Comparison of ENCODE assay signal across 20 cellular contexts in the genomic region with DNA sequence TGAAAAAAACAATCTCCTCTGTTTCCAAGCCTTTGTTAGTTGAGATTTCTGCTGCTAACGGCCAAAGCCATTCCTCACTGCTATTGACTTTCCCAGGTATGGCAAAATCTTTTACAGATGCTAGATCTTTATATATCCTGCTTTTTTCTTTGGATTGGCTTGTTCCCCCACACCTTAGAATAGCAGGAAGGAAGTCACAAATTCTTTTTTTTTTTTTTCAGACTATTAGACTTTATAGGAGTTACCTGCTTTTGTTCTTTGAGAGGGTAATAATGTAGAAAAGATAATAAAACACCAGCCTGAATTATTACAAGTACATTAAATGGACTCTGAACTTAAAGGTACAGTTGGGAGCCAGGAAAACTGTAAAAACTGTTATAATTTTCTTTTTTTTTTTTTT. TPM values are rescaled to one million over a fixed set of nuclear protein-coding genes. Genes with fewer than 3 reads are reported as not detected.
DNase-seq lines count a peak whose midpoint lies in the region; ATAC-seq, FAIRE-seq and TF ChIP-seq lines count a peak whose summit lies in the region.
"Had no signal": no experiment of that assay in that cellular context is flagged by ENCODE, and none has a peak within 500 bp of the region (broad histone marks: within the 10 kb centered on the region; RNA-seq: fewer than 3 reads in every experiment).

No MANE protein-coding gene starts in this region.

- H3K4me1 ChIP-seq in pancreas = no peaks in the 10 kb centered on the region
- H3K4me1 ChIP-seq in adrenal gland (replicated peaks in 1 of 2) = no peaks in the 10 kb centered on the region

- ATAC-seq in left colon (peak; percentile 85), pancreas (no peak), GM18520 (IDR thresholded peaks at IDR 0.05; ENCODE audit: unreplicated experiment) (no peak)
- ATAC-seq: CD8-positive, alpha-beta T cell; GM12878; HCT116 had no signal

- TF ChIP-seq CTCF in VCaP (conservative IDR thresholded peaks at IDR 0.05) (no peak), pancreas (IDR thresholded peaks at IDR 0.05) (no peak), adrenal gland (IDR thresholded peaks at IDR 0.05) (no peak)

- H3K9me3 ChIP-seq in pancreas (no peaks in the 10 kb centered on the region), adrenal gland (replicated peaks in 1 of 3) (no peaks in the 10 kb centered on the region)
- H3K9me3 ChIP-seq: Caco-2 had no signal

- TF ChIP-seq POLR2A in adrenal gland (IDR thresholded peaks at IDR 0.05) (no peak), GM12891 (IDR thresholded peaks at IDR 0.05; ENCODE audit: low read depth, low read length) (no peak)

- intact Hi-C loops in left colon (cut with DNase I, micrococcal nuclease) = loop anchor here in 1 of 2 donors (10.0 kb wide), 2 partner anchors 273 to 353 kb away; a partner anchor contains a TSS
- intact Hi-C loops in pancreas (cut with DNase I) = no loop called here
- intact Hi-C loops in adrenal gland (cut with DNase I) = loop anchor here in 1 of 2 donors (10.0 kb wide), 1 partner anchor 363 kb away; no protein-coding TSS in a partner anchor

- H3K27ac ChIP-seq in VCaP (peak overlapping the region; percentile 47; the same call in 1 of the 2 replicates), pancreas (no peak overlapping the region), adrenal gland (no peak overlapping the region)
- H3K27ac ChIP-seq: GM23248 had no signal

- WGBS in pancreas, 2 donors = 64 to 78% methylated on average over 1 of the region's 1 CpG
- WGBS in adrenal gland, 4 donors = 75 to 83% (median 78%) methylated on average over 1 of the region's 1 CpG

- DNase-seq in left colon = no peak
- no peak for DNase-seq in pancreas
- DNase-seq in DMS114 treated with DMSO at 0.1 percent for 48 hours (lab: John Stamatoyannopoulos, UW; ENCODE audit: unreplicated experiment) = no peak
- no peak for DNase-seq in adrenal gland
- DNase-seq in GM12891 (ENCODE audit: insufficient read length, low spot score) = no peak
- DNase-seq: C1 segment of cervical spinal cord; Caco-2; CD8-positive, alpha-beta T cell; DMS79; EL; GDM1; GM23248; H9 had no signal

- H3K36me3 ChIP-seq in pancreas (no peaks in the 10 kb centered on the region), adrenal gland (replicated peaks in 1 of 2) (no peaks in the 10 kb centered on the region)

- H3K4me3 ChIP-seq in pancreas (no peak overlapping the region), adrenal gland (no peak overlapping the region)
- H3K4me3 ChIP-seq: GM12878, GM23248 had no signal

- FAIRE-seq in pancreas (lab: Jason Lieb, UNC) (peak; percentile 66), GM12891 (lab: Jason Lieb, UNC) (no peak)
- FAIRE-seq: GM12878, GM18507, GM19239, H1 had no signal

- H3K27me3 ChIP-seq in pancreas = no peaks in the 10 kb centered on the region
- peaks cover 4% of the 10 kb centered on the region for H3K27me3 ChIP-seq in adrenal gland

TF ChIP-seq in GM12891, 5 proteins besides CTCF, POLR2A, EP300 and RAD21:
- TF ChIP-seq SPI1 (IDR thresholded peaks at IDR 0.05; ENCODE audit: low read depth, low read length) (no peak), POU2F2 (IDR thresholded peaks at IDR 0.05; ENCODE audit: low read depth, low read length) (no peak), PAX5 (IDR thresholded peaks at IDR 0.05; ENCODE audit: insufficient read depth, low read length, severe bottlenecking) (no peak), TAF1 (IDR thresholded peaks at IDR 0.05; ENCODE audit: low read depth, low read length) (no peak), POLR2AphosphoS5 (IDR thresholded peaks at IDR 0.05; ENCODE audit: low read depth, low read length) (no peak)

RNA-seq across cellular contexts. Expression of a gene that starts 24.2 kb away (rescaled TPM):
- total RNA-seq in left colon = 10 to 100 TPM; 46.3 to 49.8 TPM
- total RNA-seq in pancreas = 10 to 100 TPM; 19.0 to 24.9 (median 21.6) TPM
- 10 to 100 TPM; 35.7 to 49.3 TPM for polyA plus RNA-seq in pancreas
- 10 to 100 TPM; 34.8 to 71.8 (median 51.8) TPM for total RNA-seq in adrenal gland
- polyA plus RNA-seq in adrenal gland = 10 to 100 TPM; 72.4 to 86.3 (median 76.2) TPM
- 62.6 TPM for polyA plus RNA-seq in GM12891 (2012; ENCODE audit: low read depth, missing spikeins)

RNA-seq across cellular contexts. Expression of a gene that starts 39.1 kb away (rescaled TPM):
- total RNA-seq in left colon = 100 to 1,000 TPM; 130 to 132 TPM
- total RNA-seq in pancreas = 10 to 100 TPM; 20.3 to 87.9 (median 33.7) TPM
- 100 to 1,000 TPM; 102 to 126 TPM for polyA plus RNA-seq in pancreas
- 100 to 1,000 TPM in 5 of 8 donors, 10 to 100 TPM in 3; 22.8 to 165 (median 104) TPM for total RNA-seq in adrenal gland
- 100 to 1,000 TPM in 2 of 3 donors, 10 to 100 TPM in 1; 79.8 to 663 (median 292) TPM for polyA plus RNA-seq in adrenal gland
- 125 TPM for polyA plus RNA-seq in GM12891 (2012; ENCODE audit: low read depth, missing spikeins)
